In the genomic region with DNA sequence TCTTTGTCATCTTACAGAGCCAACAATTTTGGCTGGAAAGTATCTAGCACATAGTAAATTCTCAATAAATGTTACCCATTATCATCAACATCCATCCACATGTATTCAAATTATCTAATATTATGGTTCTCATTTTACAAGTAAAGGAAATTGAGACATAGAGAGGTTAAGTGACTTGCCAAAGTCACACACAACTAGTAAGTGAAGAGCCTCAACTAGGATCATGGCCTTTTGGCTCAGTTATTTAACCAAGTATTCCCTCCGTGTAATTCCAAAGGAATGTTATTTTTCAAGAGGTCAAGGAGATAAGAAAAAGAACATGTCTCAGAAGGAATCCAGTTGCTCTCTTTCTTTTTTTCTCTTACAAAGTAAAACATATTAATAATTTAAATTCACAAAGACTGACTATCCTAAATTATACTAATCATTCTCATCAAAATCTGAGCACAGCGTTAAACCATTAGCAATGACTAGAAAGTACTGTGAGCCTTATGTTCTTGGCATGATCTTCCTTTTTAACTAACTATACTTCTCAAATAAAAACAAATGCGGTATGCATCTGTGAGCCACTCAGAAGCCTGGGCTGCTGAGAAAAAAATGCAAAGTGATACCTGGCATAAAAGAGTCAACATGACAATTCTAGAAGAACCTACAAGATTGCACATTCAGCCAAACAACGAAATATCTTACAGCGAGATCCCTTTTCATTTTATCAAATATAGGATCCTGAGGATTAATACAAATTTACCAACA, we compare ENCODE assay signal across 19 cellular contexts.
DNase-seq lines count a peak whose midpoint lies in the region; ATAC-seq, FAIRE-seq and TF ChIP-seq lines count a peak whose summit lies in the region.
"Had no signal": no experiment of that assay in that cellular context is flagged by ENCODE, and none has a peak within 500 bp of the region (broad histone marks: within the 10 kb centered on the region; RNA-seq: fewer than 3 reads in every experiment).

No MANE protein-coding gene starts in this region.

- H3K4me1 ChIP-seq in A549 (peaks cover 14% of the 10 kb centered on the region), GM23248 (ENCODE audit: insufficient read depth) (peaks cover 17% of the 10 kb centered on the region), right atrium auricular region (no peaks in the 10 kb centered on the region)

- no peak overlapping the region for H3K9ac ChIP-seq in GM23248

- peaks cover 58% of the 10 kb centered on the region for H3K79me2 ChIP-seq in GM23248 (ENCODE audit: insufficient read depth)

- ATAC-seq in A549 (no peak), GM21390 (IDR thresholded peaks at IDR 0.05; ENCODE audit: unreplicated experiment) (no peak)
- ATAC-seq: activated T-cell treated with anti-CD3 and anti-CD28 coated beads, Interleukin-2, amount 50 U/mL, for 4 hours; esophagus mucosa had no signal

- no peak overlapping the region for H2AFZ ChIP-seq in GM23248

- no peak overlapping the region for H3K4me3 ChIP-seq in A549
- no peak overlapping the region for H3K4me3 ChIP-seq in GM23248
- H3K4me3 ChIP-seq in astrocyte of the spinal cord (ENCODE audit: low read depth, low read length) = no peak overlapping the region
- no peak overlapping the region for H3K4me3 ChIP-seq in right atrium auricular region
- H3K4me3 ChIP-seq: SK-N-MC, tibial nerve had no signal

- TF ChIP-seq CTCF in A549 (IDR thresholded peaks at IDR 0.05) (no peak), astrocyte of the spinal cord (IDR thresholded peaks at IDR 0.05; ENCODE audit: low read depth, low read length) (no peak), right atrium auricular region (IDR thresholded peaks at IDR 0.05) (no peak)

- POLR2A ChIA-PET in A549 (lab: Yijun Ruan, JAX) = no interaction called here

- 87% methylated on average over 5 of the region's 5 CpGs for WGBS in A549 (ENCODE audit: missing lambda C conversion rate)
- WGBS in GM23248 (ENCODE audit: low coverage in 1 of 2, low lambda C conversion rate in 2 of 2, missing lambda C conversion rate in 2 of 2), 2 experiments = 77 to 79% methylated on average over 5 of the region's 5 CpGs

- H3K27me3 ChIP-seq in GM23248 (replicated peaks; ENCODE audit: insufficient read depth) (no peaks in the 10 kb centered on the region), right atrium auricular region (no peaks in the 10 kb centered on the region)
- H3K27me3 ChIP-seq: tibial nerve had no signal

- H3K27ac ChIP-seq in A549 (no peak overlapping the region), GM23248 (peak overlapping the region; percentile 1; the same call in 1 of the 2 replicates), right atrium auricular region (peak overlapping the region; percentile 20 to 26)
- H3K27ac ChIP-seq: SK-N-MC, tibial nerve had no signal

- TF ChIP-seq EP300 in A549 (IDR thresholded peaks at IDR 0.05) = no peak

- peak overlapping the region; percentile 4; the same call in 1 of the 3 replicates for H3K4me2 ChIP-seq in A549
- peak overlapping the region; percentile 32 for H3K4me2 ChIP-seq in GM23248 (ENCODE audit: unreplicated experiment)

- H3F3A ChIP-seq in GM23248 (ENCODE audit: insufficient read depth) = peaks cover 21% of the 10 kb centered on the region

- H3K36me3 ChIP-seq in GM23248 (ENCODE audit: low read depth) (no peaks in the 10 kb centered on the region), right atrium auricular region (no peaks in the 10 kb centered on the region)
- H3K36me3 ChIP-seq: tibial nerve had no signal

- no peak for FAIRE-seq in A549 (lab: Jason Lieb, UNC)

- in situ Hi-C loops in GM23248 (cut with MboI) (no loop called here), astrocyte of the spinal cord (cut with HindIII; ENCODE audit: low sequenced_read_pairs) (no loop called here)

- no peaks in the 10 kb centered on the region for H3K9me3 ChIP-seq in A549
- no peaks in the 10 kb centered on the region for H3K9me3 ChIP-seq in GM23248 (ENCODE audit: low read depth)
- no peaks in the 10 kb centered on the region for H3K9me3 ChIP-seq in right atrium auricular region
- H3K9me3 ChIP-seq: tibial nerve had no signal

- no peaks in the 10 kb centered on the region for H4K20me1 ChIP-seq in GM23248 (ENCODE audit: insufficient read depth)

- no peaks in the 10 kb centered on the region for H3K9me2 ChIP-seq in GM23248 (ENCODE audit: insufficient read depth)

- TF ChIP-seq RAD21 in A549 (conservative IDR thresholded peaks at IDR 0.05 in 1 of 2, IDR thresholded peaks at IDR 0.05 in 1 of 2) = no peak

- CTCF ChIA-PET in A549 (lab: Yijun Ruan, JAX) = no interaction called here

- DNase-seq in A549 (ENCODE audit: low read depth in 1 of 2, low spot score in 1 of 2) (no peak), GM23248 (peak; percentile 61), astrocyte of the spinal cord (ENCODE audit: low read depth, low spot score) (peak; percentile 67), right atrium auricular region (ENCODE audit: low spot score) (no peak), anterior cingulate cortex (lab: John Stamatoyannopoulos, UW) (no peak), T-helper 2 cell (no peak), middle frontal gyrus (ENCODE audit: extremely low spot score, low spot score) (no peak)
- DNase-seq: activated CD4-positive, alpha-beta T cell treated with anti-CD3 and anti-CD28 coated beads, Interleukin-2, amount 50 U/mL, for 4 hours; activated T-cell treated with anti-CD3 and anti-CD28 coated beads, Interleukin-2, amount 50 U/mL, for 4 hours; H9; NCI-H1048; NCI-H2171; nephron progenitor cell; NK-92 treated with Interleukin-12 subunit alpha and Interleukin-12 subunit beta, amount 100 ng/mL, for 24 hours; stimulated activated CD4-positive, alpha-beta T cell treated with anti-CD3 and anti-CD28 coated beads, Interleukin-2, amount 100 ng/mL, for 48 hours had no signal

- no peak for TF ChIP-seq POLR2A in A549 (IDR thresholded peaks at IDR 0.05; ENCODE audit: low read length)

TF ChIP-seq in A549, 52 proteins besides CTCF, POLR2A, EP300 and RAD21:
- TF ChIP-seq, protein P1, sequence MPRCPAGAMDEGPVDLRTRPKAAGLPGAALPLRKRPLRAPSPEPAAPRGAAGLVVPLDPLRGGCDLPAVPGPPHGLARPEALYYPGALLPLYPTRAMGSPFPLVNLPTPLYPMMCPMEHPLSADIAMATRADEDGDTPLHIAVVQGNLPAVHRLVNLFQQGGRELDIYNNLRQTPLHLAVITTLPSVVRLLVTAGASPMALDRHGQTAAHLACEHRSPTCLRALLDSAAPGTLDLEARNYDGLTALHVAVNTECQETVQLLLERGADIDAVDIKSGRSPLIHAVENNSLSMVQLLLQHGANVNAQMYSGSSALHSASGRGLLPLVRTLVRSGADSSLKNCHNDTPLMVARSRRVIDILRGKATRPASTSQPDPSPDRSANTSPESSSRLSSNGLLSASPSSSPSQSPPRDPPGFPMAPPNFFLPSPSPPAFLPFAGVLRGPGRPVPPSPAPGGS (IDR thresholded peaks at IDR 0.05) = no peak
- no peak for TF ChIP-seq SREBF2 (IDR thresholded peaks at IDR 0.05)
TF ChIP-seq in A549: peak in this region for 0.

Comparison
In these comparisons a context has a peak if more than half of its experiments do, and no peak if none do; other contexts are left out.
1. DNase-seq: peak in GM23248 (single experiment) and astrocyte of the spinal cord (single experiment); none in A549 (0 of 2), right atrium auricular region (single experiment), anterior cingulate cortex (0 of 58), T-helper 2 cell (0 of 5) and middle frontal gyrus (single experiment).
2. H3K27ac ChIP-seq: peak in GM23248 (single experiment) and right atrium auricular region (2 of 2); none in A549 (0 of 2).